In genomic region chr16:71358464-71359031, GRCh38 we compare ENCODE assay signal across 8 cellular contexts. TPM values are rescaled to one million over a fixed set of nuclear protein-coding genes. Genes with fewer than 3 reads are reported as not detected.
DNase-seq lines count a peak whose midpoint lies in the region; ATAC-seq and TF ChIP-seq lines count a peak whose summit lies in the region.

Gene CALB2 (plus strand): TSS chr16:71358723. CDS start chr16:71358793, 70 bp downstream.

- H3K9me3 Mint-ChIP-seq in activated T-helper 2 cell treated with anti-CD3 and anti-CD28 coated beads, Interferon-gamma antibody, Interleukin-2, Interleukin-4, amounts not matched to agents 10 μg/mL and 5 μg/mL and 100 μg/mL, durations not matched to agents 14 hours and 24 hours and 36 hours, result no peaks in the 10 kb centered on the region

- peak within 1 kb of the TSS; percentile 86 for H3K18ac ChIP-seq in neuronal stem cell (ENCODE audit: low read length)

- no peak within 1 kb of the TSS for H3K9ac ChIP-seq in neuronal stem cell (ENCODE audit: low read depth, low read length, poor library complexity)

- no peaks in the 10 kb centered on the region for H3K79me1 ChIP-seq in neuronal stem cell (ENCODE audit: low read depth, low read length)

- WGBS in neuronal stem cell (ENCODE audit: extremely low coverage in 2 of 2, insufficient read length in 2 of 2, insufficient replicate concordance in 1 of 2), 2 donors, result no CpG with 5 or more reads among the region's 55 CpGs

- H3K4me2 ChIP-seq in OCI-LY7 (ENCODE audit: low read length) (peak within 1 kb of the TSS; percentile 51), neuronal stem cell (ENCODE audit: insufficient read depth, low read length, poor library complexity, severe bottlenecking) (peak within 1 kb of the TSS; percentile 75)

- intact Hi-C loops in OCI-LY7 (cut with micrococcal nuclease; ENCODE audit: unreplicated experiment), result no loop called here
- intact Hi-C loops in activated T-helper 2 cell treated with anti-CD3 and anti-CD28 coated beads, Interferon-gamma antibody, Interleukin-2, Interleukin-4, amounts not matched to agents 10 μg/mL and 5 μg/mL and 100 μg/mL, durations not matched to agents 14 hours and 24 hours and 36 hours (cut with micrococcal nuclease), result no loop called here

- H2BK15ac ChIP-seq in neuronal stem cell (ENCODE audit: low read length), result no peak within 1 kb of the TSS

- peak within 1 kb of the TSS; percentile 24 for H3K4me3 ChIP-seq in BE2C (ENCODE audit: low read depth, low read length)
- no peak within 1 kb of the TSS for H3K4me3 ChIP-seq in OCI-LY7 (ENCODE audit: low read depth, low read length, poor library complexity, severe bottlenecking)
- H3K4me3 ChIP-seq in fibroblast of the aortic adventitia (ENCODE audit: low read depth, low read length), result peak within 1 kb of the TSS; percentile 50
- H3K4me3 ChIP-seq in neuronal stem cell (ENCODE audit: low read length in 2 of 2), result peak within 1 kb of the TSS in 1 of 2 donors; percentile 66

- H3K27ac ChIP-seq in OCI-LY7 (ENCODE audit: low read depth, low read length, poor library complexity, severe bottlenecking) (no peak within 1 kb of the TSS), neuronal stem cell (replicated peaks; ENCODE audit: low read length) (no peak within 1 kb of the TSS)

- H4K91ac ChIP-seq in neuronal stem cell (ENCODE audit: low read depth, low read length, poor library complexity), result no peak within 1 kb of the TSS

- no peaks in the 10 kb centered on the region for H4K20me1 ChIP-seq in OCI-LY7 (ENCODE audit: insufficient read depth, low read length)

- peaks cover 15% of the 10 kb centered on the region for H3K27me3 ChIP-seq in BE2C
- H3K27me3 ChIP-seq in neuronal stem cell (ENCODE audit: control insufficient read depth in 3 of 3, insufficient read depth in 3 of 3, low read depth in 1 of 3, low read length in 3 of 3), result peaks cover 0 to 62% (median 13%) of the 10 kb centered on the region in 3 experiments

- no peaks in the 10 kb centered on the region for H3K36me3 ChIP-seq in BE2C
- no peaks in the 10 kb centered on the region for H3K36me3 ChIP-seq in OCI-LY7 (ENCODE audit: insufficient read depth, low read length)
- H3K36me3 ChIP-seq in neuronal stem cell (replicated peaks in 1 of 2; ENCODE audit: control insufficient read depth in 2 of 2, insufficient read depth in 2 of 2, low read length in 2 of 2), result no peaks in the 10 kb centered on the region

- peak within 1 kb of the TSS; percentile 20 for H2AK5ac ChIP-seq in neuronal stem cell (ENCODE audit: low read depth, low read length)

- CTCF ChIA-PET in OCI-LY7 (lab: Charles Lee; ENCODE audit: unreplicated experiment), result no interaction called here

- H2AFZ ChIP-seq in OCI-LY7 (ENCODE audit: low read length) (peak within 1 kb of the TSS; percentile 55), neuronal stem cell (ENCODE audit: low read length) (peak within 1 kb of the TSS; percentile 88)

- H3K4me1 Mint-ChIP-seq in activated T-helper 2 cell treated with anti-CD3 and anti-CD28 coated beads, Interferon-gamma antibody, Interleukin-2, Interleukin-4, amounts not matched to agents 10 μg/mL and 5 μg/mL and 100 μg/mL, durations not matched to agents 14 hours and 24 hours and 36 hours (ENCODE audit: low read depth), result no peaks in the 10 kb centered on the region

- H4K8ac ChIP-seq in neuronal stem cell (ENCODE audit: low read depth, low read length), result no peak within 1 kb of the TSS

- H3K36me3 Mint-ChIP-seq in activated T-helper 2 cell treated with anti-CD3 and anti-CD28 coated beads, Interferon-gamma antibody, Interleukin-2, Interleukin-4, amounts not matched to agents 10 μg/mL and 5 μg/mL and 100 μg/mL, durations not matched to agents 14 hours and 24 hours and 36 hours (ENCODE audit: low read depth), result no peaks in the 10 kb centered on the region

- ATAC-seq in GM18909 (IDR thresholded peaks at IDR 0.05; ENCODE audit: poor library complexity, unreplicated experiment) (peak; percentile 87), HG03354 (IDR thresholded peaks at IDR 0.05; ENCODE audit: poor library complexity, severe bottlenecking, unreplicated experiment) (peak; percentile 92)

- H3K9me3 ChIP-seq in BE2C (no peaks in the 10 kb centered on the region), OCI-LY7 (ENCODE audit: low read length) (no peaks in the 10 kb centered on the region), neuronal stem cell (replicated peaks in 1 of 2; ENCODE audit: control insufficient read depth in 2 of 2, insufficient read depth in 1 of 2, low read depth in 1 of 2, low read length in 2 of 2) (no peaks in the 10 kb centered on the region)

- no peak within 1 kb of the TSS for H3K14ac ChIP-seq in neuronal stem cell (ENCODE audit: low read length)

- TF ChIP-seq CTCF in BE2C (IDR thresholded peaks at IDR 0.05; ENCODE audit: low read depth, low read length) (peak; percentile 48), OCI-LY7 (conservative IDR thresholded peaks at IDR 0.05; ENCODE audit: low read length) (peak; percentile 90), fibroblast of the aortic adventitia (IDR thresholded peaks at IDR 0.05; ENCODE audit: insufficient read depth, low read length) (peak; percentile 72), subcutaneous adipose tissue (IDR thresholded peaks at IDR 0.05; ENCODE audit: low read depth) (no peak)

- no peak within 1 kb of the TSS for H2BK12ac ChIP-seq in neuronal stem cell (ENCODE audit: low read length)

- no peak within 1 kb of the TSS for H2BK120ac ChIP-seq in neuronal stem cell (ENCODE audit: low read depth, low read length)

- H3K4ac ChIP-seq in neuronal stem cell (ENCODE audit: low read length), result no peak within 1 kb of the TSS

- no peak within 1 kb of the TSS for H2BK5ac ChIP-seq in neuronal stem cell (ENCODE audit: low read length)

- no TSS peak for BruUV-seq in OCI-LY7 (replicated peaks; lab: Mats Ljungman, UMichigan)

- no peaks in the 10 kb centered on the region for H3K4me1 ChIP-seq in BE2C
- H3K4me1 ChIP-seq in OCI-LY7 (ENCODE audit: insufficient read depth, low read length, poor library complexity, severe bottlenecking), result no peaks in the 10 kb centered on the region
- peaks cover 3 to 5% of the 10 kb centered on the region in 2 donors for H3K4me1 ChIP-seq in neuronal stem cell (ENCODE audit: control insufficient read depth in 2 of 2, insufficient read depth in 1 of 2, low read depth in 1 of 2, low read length in 2 of 2)

- no peak within 1 kb of the TSS for H3K4me3 Mint-ChIP-seq in activated T-helper 2 cell treated with anti-CD3 and anti-CD28 coated beads, Interferon-gamma antibody, Interleukin-2, Interleukin-4, amounts not matched to agents 10 μg/mL and 5 μg/mL and 100 μg/mL, durations not matched to agents 14 hours and 24 hours and 36 hours (ENCODE audit: low read depth)

- peaks cover 4% of the 10 kb centered on the region for H3K27me3 Mint-ChIP-seq in activated T-helper 2 cell treated with anti-CD3 and anti-CD28 coated beads, Interferon-gamma antibody, Interleukin-2, Interleukin-4, amounts not matched to agents 10 μg/mL and 5 μg/mL and 100 μg/mL, durations not matched to agents 14 hours and 24 hours and 36 hours (ENCODE audit: low read depth)

- H3K23ac ChIP-seq in neuronal stem cell (ENCODE audit: low read depth, low read length, poor library complexity), result no peak within 1 kb of the TSS

- H3K79me2 ChIP-seq in OCI-LY7 (ENCODE audit: insufficient read depth, low read depth, low read length), result no peaks in the 10 kb centered on the region

- DNase-seq in BE2C (peak; percentile 77), OCI-LY7 (ENCODE audit: low spot score) (peak; percentile 42), fibroblast of the aortic adventitia (ENCODE audit: low read depth) (peak; percentile 42), neuronal stem cell (ENCODE audit: low spot score) (peak; percentile 76)
- peak; percentile 53 for DNase-seq in activated T-helper 2 cell treated with anti-CD3 and anti-CD28 coated beads, Interferon-gamma antibody, Interleukin-2, Interleukin-4, amounts not matched to agents 10 μg/mL and 5 μg/mL and 100 μg/mL, durations not matched to agents 14 hours and 24 hours and 36 hours (ENCODE audit: low spot score)

- no peak within 1 kb of the TSS for H3K27ac Mint-ChIP-seq in activated T-helper 2 cell treated with anti-CD3 and anti-CD28 coated beads, Interferon-gamma antibody, Interleukin-2, Interleukin-4, amounts not matched to agents 10 μg/mL and 5 μg/mL and 100 μg/mL, durations not matched to agents 14 hours and 24 hours and 36 hours

- H3K9me2 ChIP-seq in OCI-LY7 (ENCODE audit: insufficient read depth, low read length), result no peaks in the 10 kb centered on the region

- POLR2A ChIA-PET in OCI-LY7 (lab: Charles Lee), result no interaction called here

RNA-seq across cellular contexts. Expression of gene CALB2, which starts in this region (rescaled TPM):
- not detected for polyA plus RNA-seq in BE2C (2012; ENCODE audit: insufficient read depth, insufficient read length, low read depth)
- not detected in 2 replicates for total RNA-seq in OCI-LY7 (2014; rRNA removed; shearing (Covaris generic))
- total RNA-seq in OCI-LY7 (2022), result not detected in 2 replicates
- not detected in 2 replicates for total RNA-seq in activated T-helper 2 cell treated with anti-CD3 and anti-CD28 coated beads, Interferon-gamma antibody, Interleukin-2, Interleukin-4, amounts not matched to agents 10 μg/mL and 5 μg/mL and 100 μg/mL, durations not matched to agents 14 hours and 24 hours and 36 hours
- 0.36 TPM in 1 of 2 replicates, not detected in the other for total RNA-seq in fibroblast of the aortic adventitia (ENCODE audit: low replicate concordance)
- 0.22 TPM for polyA plus RNA-seq in neuronal stem cell (2013, experiment 1 of 2)
- polyA plus RNA-seq in neuronal stem cell (2013, experiment 2 of 2), result 0.18 TPM
- 100 to 1,000 TPM in 2 of 4 donors, 10 to 100 TPM in 2; 58.5 to 297 (median 87.3) TPM for total RNA-seq in subcutaneous adipose tissue

Comparison
In these comparisons a context has a peak if more than half of its experiments do, and no peak if none do; other contexts are left out.
1. RNA of gene CALB2 (total RNA-seq): 58.5 to 297 TPM in subcutaneous adipose tissue; 0.36 TPM in fibroblast of the aortic adventitia, not detected in OCI-LY7 and not detected in activated T-helper 2 cell treated with anti-CD3 and anti-CD28 coated beads, Interferon-gamma antibody, Interleukin-2, Interleukin-4, amounts not matched to agents 10 μg/mL and 5 μg/mL and 100 μg/mL, durations not matched to agents 14 hours and 24 hours and 36 hours; every median in the first group is over 10 times any median in the second.
2. Peak in DNase-seq and H3K4me2 ChIP-seq in OCI-LY7; RNA of the gene not detected or under 1 TPM.
3. Peak in DNase-seq in activated T-helper 2 cell treated with anti-CD3 and anti-CD28 coated beads, Interferon-gamma antibody, Interleukin-2, Interleukin-4, amounts not matched to agents 10 μg/mL and 5 μg/mL and 100 μg/mL, durations not matched to agents 14 hours and 24 hours and 36 hours; RNA of the gene not detected or under 1 TPM.
4. Peak in DNase-seq and H3K4me3 ChIP-seq in fibroblast of the aortic adventitia; RNA of the gene not detected or under 1 TPM.
5. Peak in every context shown above with its lines, with median percentiles within 50 percentile points of each other: DNase-seq.